ENCODE assay signal across 14 cellular contexts in genomic region chr11:16783321-16783801, GRCh38. TPM values are rescaled to one million over a fixed set of nuclear protein-coding genes. Genes with fewer than 3 reads are reported as not detected.
DNase-seq lines count a peak whose midpoint lies in the region; ATAC-seq and TF ChIP-seq lines count a peak whose summit lies in the region.
"Had no signal": no experiment of that assay in that cellular context is flagged by ENCODE, and none has a peak within 500 bp of the region (broad histone marks: within the 10 kb centered on the region; RNA-seq: fewer than 3 reads in every experiment).

No MANE protein-coding gene starts in this region.

- no peak overlapping the region for H3K4ac ChIP-seq in trophoblast cell (ENCODE audit: low read depth, low read length)

- peaks cover 5% of the 10 kb centered on the region for H3K27me3 Mint-ChIP-seq in nephron progenitor cell (ENCODE audit: low read depth, poor library complexity)
- H3K27me3 Mint-ChIP-seq in type B pancreatic cell, result no peaks in the 10 kb centered on the region

- H3K4me2 ChIP-seq in trophoblast cell (ENCODE audit: low read length), result no peak overlapping the region

- H3K79me2 ChIP-seq in trophoblast cell (ENCODE audit: control insufficient read depth, insufficient read depth, low read length, poor library complexity), result no peaks in the 10 kb centered on the region

- H3K9me3 ChIP-seq in trophoblast cell (ENCODE audit: insufficient read depth, low read depth, low read length), result peaks cover 3% of the 10 kb centered on the region

- peak overlapping the region; percentile 12 for H2BK12ac ChIP-seq in trophoblast cell (ENCODE audit: low read length)

- peak overlapping the region; percentile 11 for H3K18ac ChIP-seq in trophoblast cell (ENCODE audit: low read length)

- H3K23ac ChIP-seq in trophoblast cell (ENCODE audit: low read length), result no peak overlapping the region

- no peak overlapping the region for H4K8ac ChIP-seq in trophoblast cell (ENCODE audit: low read depth, low read length)

- peak overlapping the region; percentile 61 for H3K27ac Mint-ChIP-seq in nephron progenitor cell
- H3K27ac Mint-ChIP-seq in type B pancreatic cell, result peak overlapping the region; percentile 48
- H3K27ac Mint-ChIP-seq: CD8-positive, alpha-beta T cell had no signal

- no peak overlapping the region for H2AK5ac ChIP-seq in trophoblast cell (ENCODE audit: low read length)

- no peak overlapping the region for H3K4me3 ChIP-seq in coronary artery
- no peak overlapping the region for H3K4me3 ChIP-seq in trophoblast cell (ENCODE audit: low read depth, low read length)
- H3K4me3 ChIP-seq: GM23248 had no signal

- H3K4me3 Mint-ChIP-seq in nephron progenitor cell (no peak overlapping the region), type B pancreatic cell (no peak overlapping the region)
- H3K4me3 Mint-ChIP-seq: CD14-positive monocyte; CD8-positive, alpha-beta T cell had no signal

- no peaks in the 10 kb centered on the region for H3K9me3 Mint-ChIP-seq in nephron progenitor cell
- no peaks in the 10 kb centered on the region for H3K9me3 Mint-ChIP-seq in type B pancreatic cell
- H3K9me3 Mint-ChIP-seq: CD8-positive, alpha-beta T cell had no signal

- peaks cover 34% of the 10 kb centered on the region for H3K4me1 Mint-ChIP-seq in nephron progenitor cell
- H3K4me1 Mint-ChIP-seq in type B pancreatic cell (ENCODE audit: unreplicated experiment), result peaks cover 37% of the 10 kb centered on the region

- no peak for TF ChIP-seq CTCF in coronary artery (IDR thresholded peaks at IDR 0.05)
- TF ChIP-seq CTCF in nephron progenitor cell (IDR thresholded peaks at IDR 0.05), result no peak
- no peak for TF ChIP-seq CTCF in type B pancreatic cell (conservative IDR thresholded peaks at IDR 0.05)

- no peak for ATAC-seq in GM21723 (IDR thresholded peaks at IDR 0.05; ENCODE audit: unreplicated experiment)
- ATAC-seq: CD8-positive, alpha-beta T cell; HCT116 had no signal

- no CpG with 5 or more reads among the region's 22 CpGs for WGBS in trophoblast cell (ENCODE audit: extremely low coverage, insufficient coverage, insufficient read length)

- no peaks in the 10 kb centered on the region for H3K27me3 ChIP-seq in trophoblast cell (ENCODE audit: insufficient read depth, low read length)

- peaks cover 4% of the 10 kb centered on the region for H3K79me1 ChIP-seq in trophoblast cell (ENCODE audit: low read length)

- H2BK120ac ChIP-seq in trophoblast cell (ENCODE audit: insufficient read depth, low read length, poor library complexity), result peak overlapping the region; percentile 6

- DNase-seq in coronary artery (ENCODE audit: low spot score), result peak; percentile 74
- DNase-seq in nephron progenitor cell, result no peak
- no peak for DNase-seq in trophoblast cell
- DNase-seq in type B pancreatic cell (ENCODE audit: extremely low spot score, unreplicated experiment), result no peak
- DNase-seq in dermis blood vessel endothelial cell, result no peak
- no peak for DNase-seq in NCI-H187 (lab: John Stamatoyannopoulos, UW)
- DNase-seq: CD8-positive, alpha-beta T cell; COR-L47; DMS53; GM23248 had no signal

- peak overlapping the region; percentile 6 for H4K12ac ChIP-seq in trophoblast cell (ENCODE audit: low read depth, low read length)

- no peaks in the 10 kb centered on the region for H3K36me3 Mint-ChIP-seq in nephron progenitor cell (ENCODE audit: low read depth)
- peaks cover 12% of the 10 kb centered on the region for H3K36me3 Mint-ChIP-seq in type B pancreatic cell
- H3K36me3 Mint-ChIP-seq: CD14-positive monocyte; CD8-positive, alpha-beta T cell had no signal

- peaks cover 47 to 68% of the 10 kb centered on the region in 2 experiments for H3K36me3 ChIP-seq in trophoblast cell (ENCODE audit: control insufficient read depth in 1 of 2, insufficient read depth in 2 of 2, low read length in 2 of 2)

- no peak overlapping the region for H2AFZ ChIP-seq in trophoblast cell (ENCODE audit: insufficient read depth, low read length, poor library complexity)
- H2AFZ ChIP-seq: GM23248 had no signal

- H3K9ac ChIP-seq in trophoblast cell (ENCODE audit: low read length), result no peak overlapping the region
- H3K9ac ChIP-seq: GM23248 had no signal

- no peak overlapping the region for H3K14ac ChIP-seq in trophoblast cell (ENCODE audit: low read length)

- H3K4me1 ChIP-seq in trophoblast cell (ENCODE audit: control insufficient read depth in 1 of 2, insufficient read depth in 2 of 2, low read length in 2 of 2), result peaks cover 21 to 22% of the 10 kb centered on the region in 2 experiments

- H3K27ac ChIP-seq in coronary artery (no peak overlapping the region), trophoblast cell (ENCODE audit: low read depth, low read length) (no peak overlapping the region)
- H3K27ac ChIP-seq: GM23248, HL-60 had no signal

- no peak overlapping the region for H2BK5ac ChIP-seq in trophoblast cell (ENCODE audit: low read depth, low read length, poor library complexity)

- H4K91ac ChIP-seq in trophoblast cell (ENCODE audit: low read depth, low read length), result peak overlapping the region; percentile 48

RNA-seq across cellular contexts. Expression of gene C11orf58, which starts 44.9 kb away (rescaled TPM):
- 114 and 118 TPM in 2 replicates for polyA plus RNA-seq in trophoblast cell (2013)
- total RNA-seq in type B pancreatic cell (ENCODE audit: low replicate concordance) (115 and 148 TPM in 2 replicates), dermis blood vessel endothelial cell (210 and 259 TPM in 2 replicates)
